ENCODE assay signal across 10 cellular contexts in genomic region chr2:102235491-102235890, GRCh38. TPM values are rescaled to one million over a fixed set of nuclear protein-coding genes. Genes with fewer than 3 reads are reported as not detected.
DNase-seq lines count a peak whose midpoint lies in the region; ATAC-seq and TF ChIP-seq lines count a peak whose summit lies in the region.
"Had no signal": no experiment of that assay in that cellular context is flagged by ENCODE, and none has a peak within 500 bp of the region (broad histone marks: within the 10 kb centered on the region; RNA-seq: fewer than 3 reads in every experiment).

No MANE protein-coding gene starts in this region.

- no peaks in the 10 kb centered on the region for H3K79me2 ChIP-seq in OCI-LY3 (ENCODE audit: low read length)
- H3K79me2 ChIP-seq in smooth muscle cell (ENCODE audit: low read depth): no peaks in the 10 kb centered on the region

- intact Hi-C loops in head of caudate nucleus (cut with DNase I): loop anchor here (10.0 kb wide), 1 partner anchor 51 kb away; the partner anchor contains the start of gene IL1RL2

- H4K20me1 ChIP-seq in OCI-LY3 (ENCODE audit: insufficient read depth, low read length) (no peaks in the 10 kb centered on the region), smooth muscle cell (ENCODE audit: low read depth) (no peaks in the 10 kb centered on the region)

- H3K4me3 ChIP-seq in OCI-LY3 (ENCODE audit: low read length): no peak overlapping the region
- no peak overlapping the region for H3K4me3 ChIP-seq in epithelial cell of proximal tubule (ENCODE audit: low read depth, low read length)
- no peak overlapping the region for H3K4me3 ChIP-seq in smooth muscle cell

- no peaks in the 10 kb centered on the region for H3K9me3 ChIP-seq in OCI-LY3 (ENCODE audit: insufficient read depth, low read length)
- H3K9me3 ChIP-seq in smooth muscle cell (replicated peaks; ENCODE audit: low read depth): no peaks in the 10 kb centered on the region

- H3K9me3 Mint-ChIP-seq in activated naive CD8-positive, alpha-beta T cell treated with anti-CD3 and anti-CD28 coated beads, Interleukin-2, amount 10 ng/mL, durations not matched to agents 7 days and 5 days: peaks cover 1% of the 10 kb centered on the region
- peaks cover 9% of the 10 kb centered on the region for H3K9me3 Mint-ChIP-seq in activated naive CD8-positive, alpha-beta T cell treated with anti-CD3 and anti-CD28 coated beads for 36 hours

- no peak for DNase-seq in activated naive CD8-positive, alpha-beta T cell treated with anti-CD3 and anti-CD28 coated beads, Interleukin-2, amount 10 ng/mL, durations not matched to agents 7 days and 5 days
- no peak for DNase-seq in activated naive CD8-positive, alpha-beta T cell treated with anti-CD3 and anti-CD28 coated beads for 36 hours
- DNase-seq in epithelial cell of proximal tubule (ENCODE audit: low read depth): no peak
- no peak for DNase-seq in smooth muscle cell (lab: John Stamatoyannopoulos, UW; ENCODE audit: unreplicated experiment)
- DNase-seq in NCI-H2196 treated with DMSO at 0.1 percent for 48 hours (lab: John Stamatoyannopoulos, UW; ENCODE audit: unreplicated experiment): no peak
- no peak for DNase-seq in head of caudate nucleus
- DNase-seq in stimulated activated CD4-positive, alpha-beta T cell treated with anti-CD3 and anti-CD28 coated beads, Interleukin-2, amount 100 ng/mL, for 24 hours: no peak
- DNase-seq: NCI-H2171 treated with DMSO at 0.1 percent for 48 hours had no signal

- WGBS in smooth muscle cell (ENCODE audit: low lambda C conversion rate): 81% methylated on average over 5 of the region's 5 CpGs

- no peaks in the 10 kb centered on the region for H3F3A ChIP-seq in smooth muscle cell (ENCODE audit: low read depth)

- H3K4me1 ChIP-seq in OCI-LY3 (ENCODE audit: low read length) (peaks cover 31% of the 10 kb centered on the region), smooth muscle cell (ENCODE audit: low read depth) (no peaks in the 10 kb centered on the region)

- POLR2A ChIA-PET in activated naive CD8-positive, alpha-beta T cell treated with anti-CD3 and anti-CD28 coated beads, Interleukin-2, amount 10 ng/mL, durations not matched to agents 7 days and 5 days (lab: Charles Lee): no interaction called here

- no peak overlapping the region for H3K9ac ChIP-seq in OCI-LY3 (ENCODE audit: low read length)
- H3K9ac ChIP-seq in smooth muscle cell (ENCODE audit: low read depth): no peak overlapping the region

- peaks cover 25% of the 10 kb centered on the region for H3K4me1 Mint-ChIP-seq in activated naive CD8-positive, alpha-beta T cell treated with anti-CD3 and anti-CD28 coated beads, Interleukin-2, amount 10 ng/mL, durations not matched to agents 7 days and 5 days
- peaks cover 46% of the 10 kb centered on the region for H3K4me1 Mint-ChIP-seq in activated naive CD8-positive, alpha-beta T cell treated with anti-CD3 and anti-CD28 coated beads for 36 hours

- H2AFZ ChIP-seq in OCI-LY3 (ENCODE audit: low read depth, low read length) (no peak overlapping the region), smooth muscle cell (ENCODE audit: low read depth) (no peak overlapping the region)

- no peaks in the 10 kb centered on the region for H3K36me3 ChIP-seq in OCI-LY3 (replicated peaks; ENCODE audit: low read depth, low read length)
- no peaks in the 10 kb centered on the region for H3K36me3 ChIP-seq in smooth muscle cell (ENCODE audit: low read depth)

- H3K36me3 Mint-ChIP-seq in activated naive CD8-positive, alpha-beta T cell treated with anti-CD3 and anti-CD28 coated beads, Interleukin-2, amount 10 ng/mL, durations not matched to agents 7 days and 5 days: peaks cover 6% of the 10 kb centered on the region
- H3K36me3 Mint-ChIP-seq in activated naive CD8-positive, alpha-beta T cell treated with anti-CD3 and anti-CD28 coated beads for 36 hours: peaks cover 7% of the 10 kb centered on the region

- H3K27ac ChIP-seq in OCI-LY3 (ENCODE audit: low read length): no peak overlapping the region
- no peak overlapping the region for H3K27ac ChIP-seq in smooth muscle cell (ENCODE audit: low read depth)

- H3K27ac Mint-ChIP-seq in activated naive CD8-positive, alpha-beta T cell treated with anti-CD3 and anti-CD28 coated beads, Interleukin-2, amount 10 ng/mL, durations not matched to agents 7 days and 5 days: peak overlapping the region; percentile 35
- no peak overlapping the region for H3K27ac Mint-ChIP-seq in activated naive CD8-positive, alpha-beta T cell treated with anti-CD3 and anti-CD28 coated beads for 36 hours

- peak; percentile 60 for TF ChIP-seq CTCF in OCI-LY3 (IDR thresholded peaks at IDR 0.05; ENCODE audit: low read depth, low read length)
- peak; percentile 47 for TF ChIP-seq CTCF in epithelial cell of proximal tubule (conservative IDR thresholded peaks at IDR 0.05; ENCODE audit: low read depth, low read length)
- TF ChIP-seq CTCF in smooth muscle cell (IDR thresholded peaks at IDR 0.05; ENCODE audit: borderline replicate concordance, insufficient read depth, poor library complexity, severe bottlenecking): peak; percentile 32

- H3K4me2 ChIP-seq in OCI-LY3 (ENCODE audit: low read length): no peak overlapping the region
- no peak overlapping the region for H3K4me2 ChIP-seq in smooth muscle cell

- H3K4me3 Mint-ChIP-seq in activated naive CD8-positive, alpha-beta T cell treated with anti-CD3 and anti-CD28 coated beads, Interleukin-2, amount 10 ng/mL, durations not matched to agents 7 days and 5 days: no peak overlapping the region
- no peak overlapping the region for H3K4me3 Mint-ChIP-seq in activated naive CD8-positive, alpha-beta T cell treated with anti-CD3 and anti-CD28 coated beads for 36 hours

- H3K27me3 ChIP-seq in OCI-LY3 (ENCODE audit: low read depth, low read length) (no peaks in the 10 kb centered on the region), smooth muscle cell (ENCODE audit: low read depth) (no peaks in the 10 kb centered on the region)

- H3K27me3 Mint-ChIP-seq in activated naive CD8-positive, alpha-beta T cell treated with anti-CD3 and anti-CD28 coated beads, Interleukin-2, amount 10 ng/mL, durations not matched to agents 7 days and 5 days: no peaks in the 10 kb centered on the region
- no peaks in the 10 kb centered on the region for H3K27me3 Mint-ChIP-seq in activated naive CD8-positive, alpha-beta T cell treated with anti-CD3 and anti-CD28 coated beads for 36 hours

- peak; percentile 42 for ATAC-seq in activated naive CD8-positive, alpha-beta T cell treated with anti-CD3 and anti-CD28 coated beads, Interleukin-2, amount 10 ng/mL, durations not matched to agents 7 days and 5 days (ENCODE audit: low read depth)

RNA-seq across cellular contexts. Expression of gene IL1RL2, which starts 48.7 kb away (rescaled TPM):
- not detected for total RNA-seq in activated naive CD8-positive, alpha-beta T cell treated with anti-CD3 and anti-CD28 coated beads, Interleukin-2, amount 10 ng/mL, durations not matched to agents 7 days and 5 days
- under 1 TPM in 1 of 2 experiments, not detected in 1; 0.25 TPM for total RNA-seq in activated naive CD8-positive, alpha-beta T cell treated with anti-CD3 and anti-CD28 coated beads for 36 hours
- total RNA-seq in epithelial cell of proximal tubule: 1.0 and 2.6 TPM in 2 replicates
- 0.13 and 0.40 TPM in 2 replicates for total RNA-seq in smooth muscle cell
- 0.10 and 1.2 TPM in 2 replicates for polyA plus RNA-seq in smooth muscle cell
- total RNA-seq: skeletal muscle tissue had no signal
